In genomic region chr5:88904478-88904877, GRCh38 we compare ENCODE assay signal across 6 cellular contexts. TPM values are rescaled to one million over a fixed set of nuclear protein-coding genes. Genes with fewer than 3 reads are reported as not detected.
DNase-seq lines count a peak whose midpoint lies in the region; ATAC-seq, FAIRE-seq and TF ChIP-seq lines count a peak whose summit lies in the region.
"Not testable (repeated sequence)": the region's sequence is repeated elsewhere in the genome, so short reads cannot be mapped to it uniquely, and the experiment has no call there.

No MANE protein-coding gene starts in this region.

- intact Hi-C loops in kidney (cut with DNase I); gastrocnemius medialis (cut with DNase I; ENCODE audit: low total_unique reads): not testable (repeated sequence)

- TF ChIP-seq RAD21 in A549 (conservative IDR thresholded peaks at IDR 0.05 in 1 of 2, IDR thresholded peaks at IDR 0.05 in 1 of 2): not testable (repeated sequence)

- TF ChIP-seq EP300 in A549 (IDR thresholded peaks at IDR 0.05): not testable (repeated sequence)

- H3K27me3 ChIP-seq in gastrocnemius medialis: not testable (repeated sequence)

- TF ChIP-seq CTCF in A549 (IDR thresholded peaks at IDR 0.05); kidney (IDR thresholded peaks at IDR 0.05; ENCODE audit: borderline replicate concordance, extremely low read depth, insufficient read depth); gastrocnemius medialis (IDR thresholded peaks at IDR 0.05 in 4 of 5, conservative IDR thresholded peaks at IDR 0.05 in 1 of 5): not testable (repeated sequence)

- peak; percentile 86 for FAIRE-seq in A549 (lab: Jason Lieb, UNC)
- peak; percentile 54 for FAIRE-seq in GM19239 (lab: Jason Lieb, UNC)
- FAIRE-seq in colon (lab: Jason Lieb, UNC): peak; percentile 10
- FAIRE-seq in kidney (lab: Jason Lieb, UNC): peak; percentile 44

- not testable (repeated sequence) for H3K9ac ChIP-seq in kidney (ENCODE audit: low read length in 2 of 2)

- H3K4me3 ChIP-seq in A549; kidney (ENCODE audit: low read length in 2 of 2): not testable (repeated sequence)
- peak overlapping the region in 2 of 4 donors; percentile 28 to 32 for H3K4me3 ChIP-seq in gastrocnemius medialis

- in situ Hi-C loops in gastrocnemius medialis (cut with MboI; ENCODE audit: low sequenced_read_pairs in 4 of 4): not testable (repeated sequence)

- not testable (repeated sequence) for H3K4me1 ChIP-seq in A549; kidney (ENCODE audit: control insufficient read depth in 1 of 2, insufficient read depth in 1 of 2, low read depth in 1 of 2, low read length in 2 of 2); gastrocnemius medialis

- not testable (repeated sequence) for H3K9me3 ChIP-seq in A549; kidney (ENCODE audit: control insufficient read depth in 1 of 2, low read length in 2 of 2); gastrocnemius medialis

- TF ChIP-seq POLR2A in A549 (IDR thresholded peaks at IDR 0.05; ENCODE audit: low read length); gastrocnemius medialis (IDR thresholded peaks at IDR 0.05): not testable (repeated sequence)

- not testable (repeated sequence) for ATAC-seq in A549
- ATAC-seq in gastrocnemius medialis: peak; percentile 67 to 73

- not testable (repeated sequence) for H3K36me3 ChIP-seq in kidney (ENCODE audit: control insufficient read depth in 1 of 2, insufficient read depth in 2 of 2, low read length in 2 of 2); gastrocnemius medialis

- POLR2A ChIA-PET in A549 (lab: Yijun Ruan, JAX): not testable (repeated sequence)

- not testable (repeated sequence) for H3K4me2 ChIP-seq in A549

- WGBS in A549 (ENCODE audit: missing lambda C conversion rate): 2% methylated on average over 2 of the region's 2 CpGs

- not testable (repeated sequence) for DNase-seq in A549 (ENCODE audit: low read depth in 1 of 2, low spot score in 1 of 2); GM19239 (ENCODE audit: insufficient read length, low spot score); kidney; gastrocnemius medialis
- peak; percentile 15 for DNase-seq in NCI-H748 (lab: John Stamatoyannopoulos, UW; ENCODE audit: unreplicated experiment)

- CTCF ChIA-PET in A549 (lab: Yijun Ruan, JAX): not testable (repeated sequence)

- H3K27ac ChIP-seq in A549; kidney (ENCODE audit: low read depth in 2 of 2, low read length in 2 of 2): not testable (repeated sequence)
- H3K27ac ChIP-seq in gastrocnemius medialis: peak overlapping the region; percentile 72 to 84 (median 78)

RNA-seq across cellular contexts. Expression of gene MEF2C, which starts 21.5 kb away (rescaled TPM):
- 0.03 and 0.05 TPM in 2 replicates for polyA plus RNA-seq in A549 (2011; rRNA removed)
- not detected in 2 replicates for polyA plus RNA-seq in A549 (2012; cell fraction: cytosol; rRNA removed)
- polyA plus RNA-seq in A549 (2012; cell fraction: nucleus; rRNA removed): not detected in 2 replicates
- 0.06 to 0.12 TPM (median 0.10 TPM) in 3 replicates for polyA plus RNA-seq in A549 (2017; fragmentation: RNase III; extraction: RNeasy Plus Mini Kit Qiagen cat#74134 plus additional on column Dnase treatment)
- polyA minus RNA-seq in A549 (2011; rRNA and poly(A)+ RNA removed): 0.05 and 0.12 TPM in 2 replicates
- total RNA-seq in kidney: 75.4 TPM
- polyA plus RNA-seq in kidney (ENCODE audit: insufficient read depth, low read depth, low replicate concordance): 5.3 TPM
- total RNA-seq in gastrocnemius medialis: 100 to 1,000 TPM in 3 of 4 donors, 10 to 100 TPM in 1; 63.8 to 192 (median 128) TPM
